In genomic region chr1:111197598-111198289, GRCh38 we compare ENCODE assay signal across 8 cellular contexts. TPM values are rescaled to one million over a fixed set of nuclear protein-coding genes. Genes with fewer than 3 reads are reported as not detected.
DNase-seq lines count a peak whose midpoint lies in the region; ATAC-seq, FAIRE-seq and TF ChIP-seq lines count a peak whose summit lies in the region.

No MANE protein-coding gene starts in this region.

- no peak overlapping the region for H2AFZ ChIP-seq in OCI-LY1 (ENCODE audit: low read length)

- ATAC-seq in left lobe of liver: no peak
- ATAC-seq in GM21515 (IDR thresholded peaks at IDR 0.05; ENCODE audit: unreplicated experiment): no peak
- no peak for ATAC-seq in HG02852 (IDR thresholded peaks at IDR 0.05; ENCODE audit: unreplicated experiment)

- 0 out of 2 replicates have a peak overlapping the region, but pooled peaks have one; percentile 19 for H3K9ac ChIP-seq in OCI-LY1 (ENCODE audit: low read length)

- H3K27ac ChIP-seq in OCI-LY1 (ENCODE audit: low read depth, low read length, poor library complexity, severe bottlenecking): peak overlapping the region; percentile 89

- in situ Hi-C loops in GM13977 (cut with MboI; ENCODE audit: low pct_unique_long_range_greater_than_20kb, low sequenced_read_pairs, unreplicated experiment): no loop called here

- H3K27me3 ChIP-seq in OCI-LY1 (ENCODE audit: insufficient read depth, low read length): no peaks in the 10 kb centered on the region

- H4K20me1 ChIP-seq in OCI-LY1 (ENCODE audit: insufficient read depth, low read length): no peaks in the 10 kb centered on the region

- H3K36me3 ChIP-seq in OCI-LY1 (ENCODE audit: insufficient read depth, low read length): peaks cover 97% of the 10 kb centered on the region

- TF ChIP-seq CTCF in GM13977 (IDR thresholded peaks at IDR 0.05; ENCODE audit: extremely low read depth, insufficient read depth, missing control alignments): peak; percentile 68
- peak; percentile 52 for TF ChIP-seq CTCF in OCI-LY1 (IDR thresholded peaks at IDR 0.05; ENCODE audit: low read length)

- FAIRE-seq in RCC 7860 (lab: Jason Lieb, UNC): no peak

- H3F3A ChIP-seq in OCI-LY1 (ENCODE audit: insufficient read depth, low read length): no peaks in the 10 kb centered on the region

- peaks cover 58% of the 10 kb centered on the region for H3K4me1 ChIP-seq in OCI-LY1 (ENCODE audit: insufficient read depth, low read length, severe bottlenecking)

- no peak overlapping the region for H3K4me3 ChIP-seq in OCI-LY1 (ENCODE audit: low read depth, low read length, poor library complexity, severe bottlenecking)

- H3K4me2 ChIP-seq in OCI-LY1 (ENCODE audit: low read length): no peak overlapping the region

- peak; percentile 58 for DNase-seq in GM13977 (ENCODE audit: low spot score)
- peak; percentile 88 for DNase-seq in activated effector memory CD4-positive, alpha-beta T cell treated with anti-CD3 and anti-CD28 coated beads, Interleukin-2, amount 50 U/mL, for 16 hours
- peak; percentile 43 for DNase-seq in left lobe of liver (ENCODE audit: low spot score)
- no peak for DNase-seq in kidney tubule cell (ENCODE audit: low spot score)
- DNase-seq in RCC 7860 (ENCODE audit: low spot score): no peak

- H3K9me2 ChIP-seq in OCI-LY1 (ENCODE audit: low read depth, low read length): no peaks in the 10 kb centered on the region

- 0 out of 2 replicates have a peak, but pooled peaks cover 7% of the 10 kb centered on the region for H3K79me2 ChIP-seq in OCI-LY1 (ENCODE audit: insufficient read depth, low read length)

- no peaks in the 10 kb centered on the region for H3K9me3 ChIP-seq in OCI-LY1 (ENCODE audit: low read length)

RNA-seq across cellular contexts. Expression of gene DENND2D, which starts 2.7 kb away (rescaled TPM):
- total RNA-seq in left lobe of liver: 14.9 TPM

RNA-seq across cellular contexts. Expression of gene CHI3L2, which starts 29.8 kb away (rescaled TPM):
- total RNA-seq in left lobe of liver: 0.23 TPM

RNA-seq across cellular contexts. Expression of gene CEPT1, which starts 57.7 kb away (rescaled TPM):
- 26.6 TPM for total RNA-seq in left lobe of liver

RNA-seq across cellular contexts. Expression of gene DRAM2, which starts 57.9 kb away (rescaled TPM):
- 15.0 TPM for total RNA-seq in left lobe of liver

Comparison
In these comparisons a context has a peak if more than half of its experiments do, and no peak if none do; other contexts are left out.
1. DNase-seq: peak in GM13977 (single experiment), activated effector memory CD4-positive, alpha-beta T cell treated with anti-CD3 and anti-CD28 coated beads, Interleukin-2, amount 50 U/mL, for 16 hours (single experiment) and left lobe of liver (single experiment); none in kidney tubule cell (single experiment) and RCC 7860 (single experiment).